15 cellular contexts compared by ENCODE assay signal in the genomic region with DNA sequence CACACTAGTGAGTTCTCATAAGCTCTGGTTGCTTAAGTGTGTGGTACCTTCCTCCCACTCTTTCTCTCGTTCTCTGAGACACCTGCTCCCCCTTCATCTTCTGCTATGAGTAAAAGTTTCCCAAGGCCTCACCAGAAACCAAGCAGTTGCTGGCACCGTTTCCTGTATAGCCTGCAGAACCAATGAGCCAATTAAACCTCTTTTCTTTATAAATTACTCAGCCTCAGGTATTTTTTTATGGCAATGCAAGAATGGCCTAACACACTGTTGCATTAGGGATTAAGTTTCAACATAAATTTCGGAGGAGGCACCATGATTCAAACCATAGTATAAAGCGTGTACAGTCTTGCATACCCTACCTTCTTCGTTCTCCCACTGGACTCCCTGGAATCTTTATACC.
DNase-seq lines count a peak whose midpoint lies in the region; ATAC-seq, FAIRE-seq and TF ChIP-seq lines count a peak whose summit lies in the region.
"Had no signal": no experiment of that assay in that cellular context is flagged by ENCODE, and none has a peak within 500 bp of the region (broad histone marks: within the 10 kb centered on the region; RNA-seq: fewer than 3 reads in every experiment).

No MANE protein-coding gene starts in this region.

- H3K9me3 ChIP-seq in suprapubic skin = no peaks in the 10 kb centered on the region
- H3K9me3 ChIP-seq in Karpas-422 (ENCODE audit: low read length) = no peaks in the 10 kb centered on the region
- no peaks in the 10 kb centered on the region for H3K9me3 ChIP-seq in BE2C
- H3K9me3 ChIP-seq: Caco-2, MG63 had no signal

- peaks cover 10% of the 10 kb centered on the region for H3K9me3 Mint-ChIP-seq in activated T-helper 17 cell treated with anti-CD3 and anti-CD28 coated beads, Interleukin-2, amount 50 U/mL, for 72 hours

- peaks cover 8% of the 10 kb centered on the region for H3K27me3 Mint-ChIP-seq in activated T-helper 17 cell treated with anti-CD3 and anti-CD28 coated beads, Interleukin-2, amount 50 U/mL, for 72 hours

- H3K4me2 ChIP-seq in Karpas-422 (ENCODE audit: low read depth, low read length, poor library complexity, severe bottlenecking) = no peak overlapping the region

- TF ChIP-seq POLR2A in suprapubic skin (IDR thresholded peaks at IDR 0.05) = no peak

- no peaks in the 10 kb centered on the region for H4K20me1 ChIP-seq in Karpas-422 (ENCODE audit: insufficient read depth, low read depth, low read length)

- peaks cover 5% of the 10 kb centered on the region for H3K4me1 Mint-ChIP-seq in activated T-helper 17 cell treated with anti-CD3 and anti-CD28 coated beads, Interleukin-2, amount 50 U/mL, for 72 hours

- FAIRE-seq in GM18507 (lab: Jason Lieb, UNC) = peak; percentile 39

- H3K4me1 ChIP-seq in suprapubic skin (no peaks in the 10 kb centered on the region), Karpas-422 (ENCODE audit: low read length) (no peaks in the 10 kb centered on the region), BE2C (no peaks in the 10 kb centered on the region)
- H3K4me1 ChIP-seq: Caco-2 had no signal

- peak; percentile 5 for DNase-seq in activated T-cell treated with anti-CD3 and anti-CD28 coated beads for 24 hours (ENCODE audit: low read depth)
- no peak for DNase-seq in activated T-cell treated with anti-CD3 and anti-CD28 coated beads, Interleukin-2, amount 50 U/mL, for 1 hour
- DNase-seq in GM18507 (ENCODE audit: extremely low spot score, insufficient read length, low read depth) = no peak
- DNase-seq in stimulated activated CD4-positive, alpha-beta T cell treated with anti-CD3 and anti-CD28 coated beads, Interleukin-2, amount 100 ng/mL, for 48 hours = peak; percentile 4 to 5
- DNase-seq in suprapubic skin (ENCODE audit: low spot score in 2 of 2) = no peak
- no peak for DNase-seq in Karpas-422
- no peak for DNase-seq in BE2C
- DNase-seq: Caco-2, H7, KG1, MG63, NCI-H1092 treated with DMSO at 0.1 percent for 48 hours, NCI-H1694, NCI-H446 had no signal

- no peak overlapping the region for H2AFZ ChIP-seq in Karpas-422 (ENCODE audit: low read length)

- no peak overlapping the region for H3K4me3 ChIP-seq in suprapubic skin
- H3K4me3 ChIP-seq in Karpas-422 (ENCODE audit: low read length) = no peak overlapping the region
- H3K4me3 ChIP-seq in BE2C (ENCODE audit: low read depth, low read length) = no peak overlapping the region
- H3K4me3 ChIP-seq: MG63 had no signal

- H3K9ac ChIP-seq in Karpas-422 (ENCODE audit: low read length) = no peak overlapping the region

- TF ChIP-seq EP300 in suprapubic skin (IDR thresholded peaks at IDR 0.05) = no peak

- peak overlapping the region; percentile 30 for H3K27ac Mint-ChIP-seq in activated T-helper 17 cell treated with anti-CD3 and anti-CD28 coated beads, Interleukin-2, amount 50 U/mL, for 72 hours

- no peaks in the 10 kb centered on the region for H3K36me3 Mint-ChIP-seq in activated T-helper 17 cell treated with anti-CD3 and anti-CD28 coated beads, Interleukin-2, amount 50 U/mL, for 72 hours (ENCODE audit: low read depth)

- no peak for TF ChIP-seq CTCF in suprapubic skin (IDR thresholded peaks at IDR 0.05)
- TF ChIP-seq CTCF in BE2C (IDR thresholded peaks at IDR 0.05; ENCODE audit: low read depth, low read length) = no peak

- no peaks in the 10 kb centered on the region for H3K9me2 ChIP-seq in Karpas-422 (replicated peaks; ENCODE audit: insufficient read depth, low read length)

- no peak overlapping the region for H3K4me3 Mint-ChIP-seq in activated T-helper 17 cell treated with anti-CD3 and anti-CD28 coated beads, Interleukin-2, amount 50 U/mL, for 72 hours

- 68% methylated on average over 5 of the region's 5 CpGs for WGBS in suprapubic skin

- H3K27ac ChIP-seq in suprapubic skin (no peak overlapping the region), Karpas-422 (ENCODE audit: low read length) (no peak overlapping the region)

- peak; percentile 93 for ATAC-seq in activated T-helper 17 cell treated with anti-CD3 and anti-CD28 coated beads, Interleukin-2, amount 50 U/mL, for 72 hours (replicated peaks)

- H3K36me3 ChIP-seq in suprapubic skin = no peaks in the 10 kb centered on the region
- H3K36me3 ChIP-seq in Karpas-422 (ENCODE audit: insufficient read depth, low read length) = no peaks in the 10 kb centered on the region
- no peaks in the 10 kb centered on the region for H3K36me3 ChIP-seq in BE2C
- H3K36me3 ChIP-seq: MG63 had no signal

- H3K79me2 ChIP-seq in Karpas-422 (ENCODE audit: low read length) = no peaks in the 10 kb centered on the region

- no peaks in the 10 kb centered on the region for H3K27me3 ChIP-seq in suprapubic skin
- H3K27me3 ChIP-seq in Karpas-422 (ENCODE audit: low read length) = no peaks in the 10 kb centered on the region
- H3K27me3 ChIP-seq in BE2C = no peaks in the 10 kb centered on the region
- H3K27me3 ChIP-seq: MG63 had no signal

Comparison
In these comparisons a context has a peak if more than half of its experiments do, and no peak if none do; other contexts are left out.
1. DNase-seq: peak in activated T-cell treated with anti-CD3 and anti-CD28 coated beads for 24 hours (single experiment) and stimulated activated CD4-positive, alpha-beta T cell treated with anti-CD3 and anti-CD28 coated beads, Interleukin-2, amount 100 ng/mL, for 48 hours (2 of 2); none in activated T-cell treated with anti-CD3 and anti-CD28 coated beads, Interleukin-2, amount 50 U/mL, for 1 hour (single experiment), GM18507 (single experiment), suprapubic skin (0 of 2), Karpas-422 (single experiment) and BE2C (single experiment).